ENCODE assay signal across 1 cellular context in genomic region chr14:99542566-99542965, GRCh38.
TF ChIP-seq lines count a peak whose summit lies in the region.

No MANE protein-coding gene starts in this region.

TF ChIP-seq in H1, 55 proteins besides CTCF, POLR2A, EP300 and RAD21 (continued from another document):
- TF ChIP-seq MAX (IDR thresholded peaks at IDR 0.05) (no peak), SUZ12 (IDR thresholded peaks at IDR 0.05; ENCODE audit: low read length) (no peak), MAFK (IDR thresholded peaks at IDR 0.05; ENCODE audit: low read depth, low read length) (no peak), JUN (IDR thresholded peaks at IDR 0.05; ENCODE audit: low read depth, low read length) (no peak), TAF1 (IDR thresholded peaks at IDR 0.05; ENCODE audit: low read depth, low read length) (no peak), FOSL1 (IDR thresholded peaks at IDR 0.05; ENCODE audit: insufficient read depth, low read depth, low read length) (no peak), TCF12 (IDR thresholded peaks at IDR 0.05; ENCODE audit: low read depth, low read length) (no peak), USF2 (IDR thresholded peaks at IDR 0.05; ENCODE audit: low read length) (no peak), ATF2 (IDR thresholded peaks at IDR 0.05; ENCODE audit: low read length) (no peak), RNF2 (IDR thresholded peaks at IDR 0.05; ENCODE audit: borderline replicate concordance, low read depth, low read length, missing control alignments, poor library complexity, severe bottlenecking) (no peak), TEAD4 (IDR thresholded peaks at IDR 0.05; ENCODE audit: low read depth, low read length) (no peak), CHD1 (IDR thresholded peaks at IDR 0.05; ENCODE audit: low read depth, low read length) (no peak), KDM5A (IDR thresholded peaks at IDR 0.05; ENCODE audit: low read length) (no peak)
